ENCODE assay signal across 13 cellular contexts in the genomic region with DNA sequence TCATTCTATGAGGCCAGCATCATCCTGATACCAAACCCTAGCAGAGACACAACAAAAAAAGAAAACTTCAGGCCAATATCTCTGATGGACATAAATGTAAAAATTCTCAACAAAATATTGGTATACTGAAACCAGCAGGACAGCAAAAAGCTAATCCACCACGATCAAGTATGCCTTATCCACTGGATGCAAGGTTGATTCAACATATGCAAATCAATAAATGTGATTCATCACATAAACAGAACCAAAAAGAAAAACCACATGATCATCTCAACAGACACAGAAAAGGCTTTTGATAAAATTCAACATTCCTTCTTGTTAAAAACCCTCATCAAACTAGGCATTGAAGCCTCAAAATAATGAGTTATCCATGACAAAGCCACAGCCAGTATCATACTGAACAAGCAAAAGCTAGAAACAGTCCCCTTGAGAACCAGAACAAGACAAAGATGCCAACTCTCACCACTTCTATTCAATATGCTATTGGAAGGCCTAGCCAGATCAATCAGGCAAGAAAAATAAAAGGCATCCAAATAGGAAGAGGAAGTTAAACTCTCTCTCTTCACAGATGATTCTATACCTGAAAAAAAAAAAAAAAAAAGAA.
"Had no signal": no experiment of that assay in that cellular context is flagged by ENCODE, and none has a peak within 500 bp of the region (broad histone marks: within the 10 kb centered on the region; RNA-seq: fewer than 3 reads in every experiment).

No MANE protein-coding gene starts in this region.

- H3K4me1 ChIP-seq: colonic mucosa, pancreas, testis, upper lobe of right lung had no signal

- H3K36me3 ChIP-seq: colonic mucosa, pancreas, upper lobe of right lung had no signal

- H3K9me3 ChIP-seq: colonic mucosa, pancreas, testis, upper lobe of right lung had no signal

- H3K4me3 Mint-ChIP-seq: neural crest cell had no signal

- H3K4me1 Mint-ChIP-seq: neural crest cell had no signal

- H3K27ac ChIP-seq: colonic mucosa, pancreas, testis, upper lobe of right lung had no signal

- H3K4me3 ChIP-seq: colonic mucosa, pancreas, testis, upper lobe of right lung had no signal

- DNase-seq: activated CD4-positive, alpha-beta T cell treated with anti-CD3 and anti-CD28 coated beads, Interleukin-2, amount 50 U/mL, for 1 hour; activated CD4-positive, CD25-positive, alpha-beta regulatory T cell; activated naive CD4-positive, alpha-beta T cell treated with Interleukin-2 at 50 U/mL for 16 hours; colonic mucosa; effector CD4-positive, alpha-beta T cell; hypothalamus; pancreas; stimulated activated CD4-positive, alpha-beta T cell treated with anti-CD3 and anti-CD28 coated beads, Interleukin-2, amount 100 ng/mL, for 48 hours; stimulated activated naive CD8-positive, alpha-beta T cell treated with anti-CD3 and anti-CD28 coated beads, Interleukin-15, Interleukin-2, amounts not matched to agents 100 U/mL and 50 U/mL, for 24 hours; T-helper 2 cell; testis; upper lobe of right lung had no signal

- H3K27me3 ChIP-seq: colonic mucosa, pancreas, testis, upper lobe of right lung had no signal

- ATAC-seq: pancreas; stimulated activated naive CD8-positive, alpha-beta T cell treated with anti-CD3 and anti-CD28 coated beads, Interleukin-15, Interleukin-2, amounts not matched to agents 100 U/mL and 50 U/mL, for 24 hours; upper lobe of right lung had no signal
